In the genomic region with DNA sequence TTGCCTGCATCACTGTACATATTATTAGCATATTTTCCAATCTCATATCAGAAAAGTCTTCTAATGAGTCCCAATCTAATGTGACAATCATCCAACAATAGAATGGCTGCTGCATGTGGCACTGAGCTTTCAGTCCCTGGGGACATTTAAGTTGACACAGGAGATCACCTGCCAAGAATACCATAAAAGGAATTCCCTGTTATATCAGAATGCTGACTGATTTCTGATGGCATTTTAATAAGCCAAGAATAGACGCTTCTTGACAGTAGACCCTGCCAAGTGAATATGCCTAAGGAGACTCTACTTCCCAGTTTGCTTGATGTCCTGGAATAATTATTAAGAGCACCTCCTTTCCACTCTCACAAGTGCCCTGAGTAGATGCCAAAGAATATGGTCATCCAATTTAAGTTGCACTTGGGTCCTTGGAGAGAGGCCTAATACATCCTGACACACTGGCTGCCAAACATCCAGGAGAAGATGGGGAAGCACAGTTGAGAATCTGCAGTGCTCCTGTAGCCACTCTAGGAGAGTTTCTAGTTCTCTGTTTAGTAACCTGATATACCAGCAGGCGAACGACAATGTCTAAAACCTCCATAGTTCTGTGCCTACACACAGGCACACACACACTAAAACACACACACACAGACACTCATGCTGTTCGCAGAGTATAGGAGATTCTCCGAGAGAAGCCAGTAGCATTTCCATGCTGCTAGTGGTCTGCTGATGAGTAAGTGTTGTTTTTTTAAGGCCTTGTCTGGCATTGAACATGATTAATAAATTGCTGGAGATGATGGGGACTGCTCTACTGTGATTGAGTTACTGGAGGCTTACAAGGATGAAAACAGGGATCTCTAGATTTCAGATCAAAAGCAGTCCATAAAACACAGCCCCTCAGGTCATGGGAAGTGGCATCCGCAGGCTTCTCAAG, we compare ENCODE assay signal across 17 cellular contexts.
DNase-seq lines count a peak whose midpoint lies in the region; ATAC-seq, FAIRE-seq and TF ChIP-seq lines count a peak whose summit lies in the region.
"Had no signal": no experiment of that assay in that cellular context is flagged by ENCODE, and none has a peak within 500 bp of the region (broad histone marks: within the 10 kb centered on the region; RNA-seq: fewer than 3 reads in every experiment).

No MANE protein-coding gene starts in this region.

- no peaks in the 10 kb centered on the region for H3K36me3 ChIP-seq in astrocyte (ENCODE audit: insufficient read depth, low read length)
- no peaks in the 10 kb centered on the region for H3K36me3 ChIP-seq in rectal smooth muscle tissue (ENCODE audit: control insufficient read depth, insufficient read depth, low read length)
- H3K36me3 ChIP-seq in spleen, result no peaks in the 10 kb centered on the region
- H3K36me3 ChIP-seq in Peyer's patch, result no peaks in the 10 kb centered on the region
- H3K36me3 ChIP-seq: BE2C had no signal

- no peaks in the 10 kb centered on the region for H3K79me2 ChIP-seq in astrocyte (ENCODE audit: insufficient read depth, low read length)

- H3K4me1 Mint-ChIP-seq in astrocyte (ENCODE audit: low read depth, unreplicated experiment), result peaks cover 32% of the 10 kb centered on the region

- intact Hi-C loops in spleen (cut with DNase I; ENCODE audit: low total_unique reads), result no loop called here

- no peak overlapping the region for H3K4me3 Mint-ChIP-seq in astrocyte (ENCODE audit: unreplicated experiment)
- H3K4me3 Mint-ChIP-seq: activated naive CD8-positive, alpha-beta T cell; activated T-cell treated with anti-CD3 and anti-CD28 coated beads, Interleukin-2, amount 50 U/mL, for 24 hours; central memory CD8-positive, alpha-beta T cell; naive thymus-derived CD4-positive, alpha-beta T cell had no signal

- H3K27ac ChIP-seq in astrocyte (ENCODE audit: low read depth, low read length) (no peak overlapping the region), rectal smooth muscle tissue (ENCODE audit: low read depth, low read length) (peak overlapping the region; percentile 70), spleen (no peak overlapping the region), Peyer's patch (no peak overlapping the region)
- H3K27ac ChIP-seq: PC-9 had no signal

- no peak for FAIRE-seq in astrocyte (lab: Jason Lieb, UNC)
- FAIRE-seq: TTC549 had no signal

- WGBS in spleen, 5 donors, result 88 to 96% (median 91%) methylated on average over 5 to 6 of the region's 6 CpGs

- no peaks in the 10 kb centered on the region for H3K9me3 ChIP-seq in astrocyte (ENCODE audit: insufficient read depth, low read depth, low read length)
- H3K9me3 ChIP-seq in spleen, result no peaks in the 10 kb centered on the region
- H3K9me3 ChIP-seq in Peyer's patch, result no peaks in the 10 kb centered on the region
- H3K9me3 ChIP-seq: BE2C had no signal

- TF ChIP-seq POLR2A in spleen (IDR thresholded peaks at IDR 0.05) (no peak), Peyer's patch (IDR thresholded peaks at IDR 0.05) (no peak)

- no peak for TF ChIP-seq CTCF in astrocyte (IDR thresholded peaks at IDR 0.05; ENCODE audit: insufficient read depth, low read depth, low read length)
- no peak for TF ChIP-seq CTCF in spleen (IDR thresholded peaks at IDR 0.05 in 8 of 11, conservative IDR thresholded peaks at IDR 0.05 in 3 of 11)
- TF ChIP-seq CTCF in Peyer's patch (IDR thresholded peaks at IDR 0.05), result no peak

- DNase-seq in ELR (ENCODE audit: low read depth), result peak; percentile 14
- DNase-seq in NCI-H146 treated with DMSO at 0.1 percent for 48 hours (lab: John Stamatoyannopoulos, UW; ENCODE audit: unreplicated experiment), result peak; percentile 16
- DNase-seq in astrocyte (ENCODE audit: low read depth), result peak; percentile 71
- DNase-seq in spleen, result no peak
- DNase-seq in Peyer's patch, result no peak
- DNase-seq: activated CD4-positive, alpha-beta T cell treated with anti-CD3 and anti-CD28 coated beads, Interleukin-2, amount 50 U/mL, for 1 hour; activated T-cell treated with anti-CD3 and anti-CD28 coated beads, Interleukin-2, amount 50 U/mL, for 24 hours; BE2C; naive thymus-derived CD4-positive, alpha-beta T cell; NCI-H226; PC-9 had no signal

- ATAC-seq in GM19324 (IDR thresholded peaks at IDR 0.05; ENCODE audit: low FRiP score, unreplicated experiment), result no peak
- ATAC-seq: naive thymus-derived CD4-positive, alpha-beta T cell had no signal

- H3K4me1 ChIP-seq in astrocyte (ENCODE audit: insufficient read depth, low read length) (peaks cover 21% of the 10 kb centered on the region), rectal smooth muscle tissue (ENCODE audit: control insufficient read depth, insufficient read depth, low read length) (peaks cover 18% of the 10 kb centered on the region), spleen (peaks cover 0 to 22% (median 6%) of the 10 kb centered on the region in 6 donors), Peyer's patch (no peaks in the 10 kb centered on the region)

- no peaks in the 10 kb centered on the region for H3K27me3 ChIP-seq in astrocyte (ENCODE audit: insufficient read depth, low read length)
- H3K27me3 ChIP-seq in rectal smooth muscle tissue (ENCODE audit: control insufficient read depth, insufficient read depth, low read length), result no peaks in the 10 kb centered on the region
- no peaks in the 10 kb centered on the region for H3K27me3 ChIP-seq in spleen (replicated peaks in 1 of 7)
- H3K27me3 ChIP-seq in Peyer's patch, result no peaks in the 10 kb centered on the region
- H3K27me3 ChIP-seq: BE2C had no signal

- H3K4me3 ChIP-seq in astrocyte (ENCODE audit: insufficient read depth, low read depth, low read length) (no peak overlapping the region), rectal smooth muscle tissue (ENCODE audit: low read length) (no peak overlapping the region), spleen (no peak overlapping the region), Peyer's patch (no peak overlapping the region)
- H3K4me3 ChIP-seq: lung, PC-9 had no signal

- H3K9ac ChIP-seq in astrocyte (ENCODE audit: low read length), result no peak overlapping the region
- H3K9ac ChIP-seq in rectal smooth muscle tissue (ENCODE audit: low read length), result no peak overlapping the region

- H3K4me2 ChIP-seq in astrocyte (ENCODE audit: low read length), result peak overlapping the region; percentile 57
- H3K4me2 ChIP-seq: PC-9 had no signal

- H3K36me3 Mint-ChIP-seq in astrocyte (ENCODE audit: low read depth, unreplicated experiment), result peaks cover 8% of the 10 kb centered on the region
- H3K36me3 Mint-ChIP-seq: activated naive CD8-positive, alpha-beta T cell had no signal

- peak overlapping the region; percentile 15 for H3K27ac Mint-ChIP-seq in astrocyte (ENCODE audit: unreplicated experiment)
- H3K27ac Mint-ChIP-seq: activated naive CD8-positive, alpha-beta T cell; activated T-cell treated with anti-CD3 and anti-CD28 coated beads, Interleukin-2, amount 50 U/mL, for 24 hours; naive thymus-derived CD4-positive, alpha-beta T cell had no signal

- H3K9me3 Mint-ChIP-seq in astrocyte (ENCODE audit: unreplicated experiment), result no peaks in the 10 kb centered on the region
- H3K9me3 Mint-ChIP-seq: activated T-cell treated with anti-CD3 and anti-CD28 coated beads, Interleukin-2, amount 50 U/mL, for 24 hours; central memory CD8-positive, alpha-beta T cell had no signal

- H4K20me1 ChIP-seq in astrocyte (ENCODE audit: insufficient read depth, low read length), result no peaks in the 10 kb centered on the region

- no peak overlapping the region for H2AFZ ChIP-seq in astrocyte (ENCODE audit: low read depth, low read length)
- H2AFZ ChIP-seq: PC-9 had no signal

- H3K27me3 Mint-ChIP-seq in astrocyte (ENCODE audit: low read depth, unreplicated experiment), result no peaks in the 10 kb centered on the region
- H3K27me3 Mint-ChIP-seq: activated naive CD8-positive, alpha-beta T cell; central memory CD8-positive, alpha-beta T cell had no signal

Comparison
In these comparisons a context has a peak if more than half of its experiments do, and no peak if none do; other contexts are left out.
1. DNase-seq: peak in ELR (single experiment), NCI-H146 treated with DMSO at 0.1 percent for 48 hours (single experiment) and astrocyte (single experiment); none in spleen (single experiment) and Peyer's patch (0 of 3).